In the genomic region with DNA sequence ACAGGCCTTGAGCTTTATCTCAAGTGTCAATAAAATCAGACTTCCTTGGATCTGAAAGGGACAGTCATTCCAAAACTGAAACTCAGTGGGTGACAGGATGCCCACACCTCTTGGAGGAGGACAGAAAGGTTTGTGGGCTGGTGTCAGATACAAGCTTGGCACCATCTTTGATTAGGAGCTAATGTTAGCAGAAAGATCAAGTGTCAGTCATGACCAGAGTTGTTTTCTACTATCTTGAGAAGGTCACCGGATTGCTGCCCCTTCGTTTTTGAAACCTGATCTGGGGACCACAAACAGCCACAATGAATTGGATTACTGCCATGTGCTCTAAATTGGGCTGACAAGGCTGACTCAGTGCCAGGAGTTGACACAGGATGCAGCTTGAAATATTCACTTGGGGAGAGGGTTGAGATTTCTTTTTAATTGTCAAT, we compare ENCODE assay signal across 8 cellular contexts.
DNase-seq lines count a peak whose midpoint lies in the region; ATAC-seq, FAIRE-seq and TF ChIP-seq lines count a peak whose summit lies in the region.

No MANE protein-coding gene starts in this region.

- 18 to 36% methylated on average over 2 of the region's 2 CpGs for WGBS in esophagus squamous epithelium, 2 donors
- 74 to 77% methylated on average over 2 of the region's 2 CpGs for WGBS in endodermal cell (ENCODE audit: insufficient coverage in 1 of 2, insufficient read length in 1 of 2), 2 experiments

- TF ChIP-seq CTCF in esophagus squamous epithelium (IDR thresholded peaks at IDR 0.05) (no peak), RWPE1 (conservative IDR thresholded peaks at IDR 0.05; ENCODE audit: low read depth) (no peak), endodermal cell (conservative IDR thresholded peaks at IDR 0.05) (no peak)

- H3K9me3 ChIP-seq in esophagus squamous epithelium (no peaks in the 10 kb centered on the region), endodermal cell (ENCODE audit: control insufficient read depth, low read length) (no peaks in the 10 kb centered on the region)

- no peaks in the 10 kb centered on the region for H3K9me3 Mint-ChIP-seq in endodermal cell

- H3K4me3 Mint-ChIP-seq in endodermal cell, result no peak overlapping the region

- H3K27me3 ChIP-seq in esophagus squamous epithelium (no peaks in the 10 kb centered on the region), endodermal cell (ENCODE audit: control insufficient read depth, insufficient read depth, low read length, poor library complexity, severe bottlenecking) (no peaks in the 10 kb centered on the region)

- peak; percentile 79 for FAIRE-seq in RCC 7860 (lab: Jason Lieb, UNC)

- POLR2A ChIA-PET in RWPE1 (lab: Yijun Ruan, JAX; ENCODE audit: low non-redundant PET), result no interaction called here

- intact Hi-C loops in esophagus squamous epithelium (cut with DNase I), result no loop called here

- H3K4me3 ChIP-seq in esophagus squamous epithelium (no peak overlapping the region), endodermal cell (ENCODE audit: low read length) (no peak overlapping the region)

- no peak overlapping the region for H3K9ac ChIP-seq in endodermal cell (ENCODE audit: extremely low read depth, low read length, poor library complexity, severe bottlenecking)

- no peak overlapping the region for H3K27ac Mint-ChIP-seq in endodermal cell

- DNase-seq in RCC 7860 (ENCODE audit: low spot score) (peak; percentile 64), esophagus squamous epithelium (lab: John Stamatoyannopoulos, UW) (no peak), RWPE1 (ENCODE audit: low spot score) (no peak), NCI-H1930 (lab: John Stamatoyannopoulos, UW) (no peak), endodermal cell (no peak)
- DNase-seq in stimulated activated naive CD8-positive, alpha-beta T cell treated with anti-CD3 and anti-CD28 coated beads, Interleukin-15, Interleukin-2, amounts not matched to agents 100 U/mL and 50 U/mL, for 24 hours, result peak; percentile 20

- ATAC-seq in GM18519 (IDR thresholded peaks at IDR 0.05; ENCODE audit: low FRiP score, unreplicated experiment) (peak; percentile 48), HG03139 (IDR thresholded peaks at IDR 0.05; ENCODE audit: unreplicated experiment) (peak; percentile 52)
- peak; percentile 84 for ATAC-seq in stimulated activated naive CD8-positive, alpha-beta T cell treated with anti-CD3 and anti-CD28 coated beads, Interleukin-15, Interleukin-2, amounts not matched to agents 100 U/mL and 50 U/mL, for 24 hours

- peak overlapping the region in 3 of 4 donors; percentile 80 to 85 (median 84) for H3K27ac ChIP-seq in esophagus squamous epithelium
- no peak overlapping the region for H3K27ac ChIP-seq in RWPE1
- H3K27ac ChIP-seq in endodermal cell (ENCODE audit: low read depth, low read length), result no peak overlapping the region

- H3K4me1 ChIP-seq in esophagus squamous epithelium (peaks cover 0 to 11% (median 7%) of the 10 kb centered on the region in 3 donors), endodermal cell (ENCODE audit: control insufficient read depth, insufficient read depth, low read length) (no peaks in the 10 kb centered on the region)

- H3K36me3 ChIP-seq in esophagus squamous epithelium (no peaks in the 10 kb centered on the region), endodermal cell (ENCODE audit: control insufficient read depth, insufficient read depth, low read length) (no peaks in the 10 kb centered on the region)

- no peaks in the 10 kb centered on the region for H3K36me3 Mint-ChIP-seq in endodermal cell (ENCODE audit: low read depth)

- no peaks in the 10 kb centered on the region for H3K4me1 Mint-ChIP-seq in endodermal cell

- no peak for TF ChIP-seq POLR2A in esophagus squamous epithelium (IDR thresholded peaks at IDR 0.05)

- CTCF ChIA-PET in RWPE1 (lab: Yijun Ruan, JAX), result interaction anchor here (0.5 to 1.2 kb wide), 4 partner anchors 8 to 1387 kb away, joined by 3 to 9 read pairs (median 4); no protein-coding TSS in a partner anchor

- no peaks in the 10 kb centered on the region for H3K27me3 Mint-ChIP-seq in endodermal cell (ENCODE audit: insufficient read depth)

Comparison
In these comparisons a context has a peak if more than half of its experiments do, and no peak if none do; other contexts are left out.
1. DNase-seq: peak in RCC 7860 (single experiment) and stimulated activated naive CD8-positive, alpha-beta T cell treated with anti-CD3 and anti-CD28 coated beads, Interleukin-15, Interleukin-2, amounts not matched to agents 100 U/mL and 50 U/mL, for 24 hours (single experiment); none in esophagus squamous epithelium (single experiment), RWPE1 (single experiment), NCI-H1930 (0 of 2) and endodermal cell (single experiment).
2. H3K27ac ChIP-seq: peak in esophagus squamous epithelium (3 of 4); none in RWPE1 (single experiment) and endodermal cell (single experiment).
3. Peak in every context shown above with its lines, with median percentiles within 50 percentile points of each other: ATAC-seq.